Comparison of ENCODE assay signal across 10 cellular contexts in the genomic region with DNA sequence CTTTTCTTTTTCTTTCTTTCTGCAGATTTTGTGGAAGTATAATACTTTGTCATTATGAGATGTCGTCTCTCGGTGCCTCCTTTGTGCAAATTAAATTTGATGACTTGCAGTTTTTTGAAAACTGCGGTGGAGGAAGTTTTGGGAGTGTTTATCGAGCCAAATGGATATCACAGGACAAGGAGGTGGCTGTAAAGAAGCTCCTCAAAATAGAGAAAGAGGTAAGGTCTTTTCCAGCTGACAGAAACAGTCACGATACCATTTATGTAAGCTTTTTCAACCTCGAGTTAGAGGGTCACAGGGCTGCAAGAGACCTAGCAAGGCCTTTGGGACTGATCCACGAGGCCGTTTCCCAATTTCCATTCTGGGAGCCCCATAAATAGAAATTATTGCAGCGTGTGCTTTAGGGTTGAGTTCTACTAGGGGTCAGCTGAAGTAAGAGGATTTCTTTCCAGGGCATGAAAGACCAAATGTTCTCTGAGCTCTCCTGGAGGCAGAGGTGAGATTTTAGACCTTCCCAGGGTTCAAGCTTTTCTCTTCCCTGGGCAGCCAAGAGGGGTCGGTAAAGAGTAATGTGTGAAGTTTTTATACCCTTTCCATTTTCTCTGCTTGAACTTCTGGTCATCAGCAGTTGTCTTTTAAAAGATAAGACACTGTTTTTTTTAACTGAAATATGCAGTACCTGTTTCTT. TPM values are rescaled to one million over a fixed set of nuclear protein-coding genes. Genes with fewer than 3 reads are reported as not detected.
DNase-seq lines count a peak whose midpoint lies in the region; ATAC-seq and TF ChIP-seq lines count a peak whose summit lies in the region.
"Had no signal": no experiment of that assay in that cellular context is flagged by ENCODE, and none has a peak within 500 bp of the region (broad histone marks: within the 10 kb centered on the region; RNA-seq: fewer than 3 reads in every experiment).

No MANE protein-coding gene starts in this region.

- peak; percentile 48; the same call in 1 of the 2 replicates for TF ChIP-seq CTCF in GM12875 (IDR thresholded peaks at IDR 0.05; ENCODE audit: borderline replicate concordance, insufficient read depth, low read depth, low read length)
- TF ChIP-seq CTCF in astrocyte of the cerebellum (IDR thresholded peaks at IDR 0.05; ENCODE audit: low read depth, low read length, missing control alignments): peak; percentile 36

- H3K4me1 ChIP-seq in right cardiac atrium (ENCODE audit: control insufficient read depth, insufficient read depth, low read length) (peaks cover 2% of the 10 kb centered on the region), skeletal muscle satellite cell (ENCODE audit: control insufficient read depth, insufficient read depth, low read length) (peaks cover 25% of the 10 kb centered on the region)
- H3K4me1 ChIP-seq: spleen had no signal

- H3K4me3 ChIP-seq in GM12875 (ENCODE audit: low read depth, low read length) (no peak overlapping the region), astrocyte of the cerebellum (ENCODE audit: low read depth, low read length) (no peak overlapping the region), right cardiac atrium (ENCODE audit: low read length) (no peak overlapping the region), skeletal muscle satellite cell (ENCODE audit: low read length) (peak overlapping the region; percentile 49)
- H3K4me3 ChIP-seq: MG63, spleen had no signal

- H3K9me3 ChIP-seq in right cardiac atrium (ENCODE audit: control insufficient read depth, low read length) (no peaks in the 10 kb centered on the region), skeletal muscle satellite cell (replicated peaks; ENCODE audit: low read length) (no peaks in the 10 kb centered on the region)
- H3K9me3 ChIP-seq: MG63, spleen had no signal

- intact Hi-C loops in right cardiac atrium (cut with DNase I): no loop called here

- WGBS in right cardiac atrium: 37% methylated on average over 10 of the region's 10 CpGs

- peak; percentile 44 to 60 for ATAC-seq in right cardiac atrium
- no peak for ATAC-seq in HG03521 (IDR thresholded peaks at IDR 0.05; ENCODE audit: unreplicated experiment)
- no peak for ATAC-seq in GM19455 (IDR thresholded peaks at IDR 0.05; ENCODE audit: unreplicated experiment)

- H3K36me3 ChIP-seq in skeletal muscle satellite cell (ENCODE audit: insufficient read depth, low read length): peaks cover 16% of the 10 kb centered on the region

- in situ Hi-C loops in astrocyte of the cerebellum (cut with HindIII; ENCODE audit: low sequenced_read_pairs): no loop called here

- H3K9ac ChIP-seq in skeletal muscle satellite cell (ENCODE audit: low read depth, low read length): peak overlapping the region; percentile 53

- H3K4me2 ChIP-seq in skeletal muscle satellite cell (ENCODE audit: low read length): peak overlapping the region; percentile 78

- DNase-seq in astrocyte of the cerebellum (ENCODE audit: low read depth) (no peak), right cardiac atrium (peak in 1 of 3 donors; percentile 37), EL (no peak), ureter (ENCODE audit: low spot score) (no peak)
- DNase-seq: spleen had no signal

- H3K27ac ChIP-seq in right cardiac atrium (ENCODE audit: low read length): peak overlapping the region; percentile 88
- H3K27ac ChIP-seq: spleen had no signal

- no peaks in the 10 kb centered on the region for H3K27me3 ChIP-seq in right cardiac atrium (ENCODE audit: control insufficient read depth, insufficient read depth)
- H3K27me3 ChIP-seq in skeletal muscle satellite cell (ENCODE audit: control insufficient read depth, insufficient read depth, low read length): no peaks in the 10 kb centered on the region
- H3K27me3 ChIP-seq: MG63, spleen had no signal

RNA-seq across cellular contexts. Expression of gene MAP3K20, which starts 15.5 kb away (rescaled TPM):
- total RNA-seq in right cardiac atrium (100 to 1,000 TPM; 268 to 327 (median 295) TPM), ureter (77.6 TPM)
- polyA plus RNA-seq in right cardiac atrium: 86.3 TPM
- 62.3 and 98.9 TPM in 2 replicates for total RNA-seq in skeletal muscle satellite cell (2012; rRNA removed)

Comparison
In these comparisons a context has a peak if more than half of its experiments do, and no peak if none do; other contexts are left out.
1. ATAC-seq: peak in right cardiac atrium (2 of 2); none in HG03521 (single experiment) and GM19455 (single experiment).